ENCODE assay signal across 8 cellular contexts in genomic region chr14:105167303-105168092, GRCh38. TPM values are rescaled to one million over a fixed set of nuclear protein-coding genes. Genes with fewer than 3 reads are reported as not detected.
DNase-seq lines count a peak whose midpoint lies in the region; ATAC-seq and TF ChIP-seq lines count a peak whose summit lies in the region.

No MANE protein-coding gene starts in this region.

- TF ChIP-seq CTCF in right atrium auricular region (IDR thresholded peaks at IDR 0.05): peak in 1 of 2 donors; percentile 39

- peak; percentile 11 for ATAC-seq in stimulated activated naive CD8-positive, alpha-beta T cell treated with anti-CD3 and anti-CD28 coated beads, Interleukin-15, amount 100 ng/mL, for 72 hours
- ATAC-seq in GM21723 (IDR thresholded peaks at IDR 0.05; ENCODE audit: unreplicated experiment): no peak
- ATAC-seq in stimulated activated memory B cell treated with anti-CD40 and anti-IgM and Interleukin-4, amounts not matched to agents 10 μg/mL and 1 μg/mL and 100 μg/mL, for 72 hours: no peak

- H3K36me3 ChIP-seq in SJSA1 (peaks cover 50% of the 10 kb centered on the region), right atrium auricular region (no peaks in the 10 kb centered on the region)

- H3K27ac ChIP-seq in SJSA1 (peak overlapping the region; percentile 45; the same call in 1 of the 2 replicates), right atrium auricular region (peak overlapping the region in 1 of 2 donors; percentile 59)

- H3K9me3 ChIP-seq in SJSA1 (replicated peaks) (0 out of 2 replicates have a peak, but pooled peaks cover 2% of the 10 kb centered on the region), right atrium auricular region (no peaks in the 10 kb centered on the region)

- H3K4me3 Mint-ChIP-seq in T-helper 2 cell treated with Interferon-gamma antibody and Interleukin-4, amounts not matched to agents 5 μg/mL and 100 μg/mL, for 36 hours: peak overlapping the region; percentile 36
- H3K4me3 Mint-ChIP-seq in stimulated activated naive CD8-positive, alpha-beta T cell treated with anti-CD3 and anti-CD28 coated beads, Interleukin-15, amount 100 ng/mL, for 72 hours: peak overlapping the region in 1 of 2 donors; percentile 46
- no peak overlapping the region for H3K4me3 Mint-ChIP-seq in stimulated activated memory B cell treated with anti-CD40 and anti-IgM and Interleukin-4, amounts not matched to agents 10 μg/mL and 1 μg/mL and 100 μg/mL, for 72 hours

- H3K4me3 ChIP-seq in SJSA1 (peak overlapping the region; percentile 83), right atrium auricular region (peak overlapping the region; percentile 37 to 57)

- H3K4me1 Mint-ChIP-seq in T-helper 2 cell treated with Interferon-gamma antibody and Interleukin-4, amounts not matched to agents 5 μg/mL and 100 μg/mL, for 36 hours (ENCODE audit: low read depth): peaks cover 6% of the 10 kb centered on the region
- peaks cover 25% of the 10 kb centered on the region for H3K4me1 Mint-ChIP-seq in stimulated activated naive CD8-positive, alpha-beta T cell treated with anti-CD3 and anti-CD28 coated beads, Interleukin-15, amount 100 ng/mL, for 72 hours
- peaks cover 28% of the 10 kb centered on the region for H3K4me1 Mint-ChIP-seq in stimulated activated memory B cell treated with anti-CD40 and anti-IgM and Interleukin-4, amounts not matched to agents 10 μg/mL and 1 μg/mL and 100 μg/mL, for 72 hours

- no peaks in the 10 kb centered on the region for H3K36me3 Mint-ChIP-seq in T-helper 2 cell treated with Interferon-gamma antibody and Interleukin-4, amounts not matched to agents 5 μg/mL and 100 μg/mL, for 36 hours (ENCODE audit: low read depth)
- H3K36me3 Mint-ChIP-seq in stimulated activated memory B cell treated with anti-CD40 and anti-IgM and Interleukin-4, amounts not matched to agents 10 μg/mL and 1 μg/mL and 100 μg/mL, for 72 hours: no peaks in the 10 kb centered on the region

- H3K27ac Mint-ChIP-seq in T-helper 2 cell treated with Interferon-gamma antibody and Interleukin-4, amounts not matched to agents 5 μg/mL and 100 μg/mL, for 36 hours: no peak overlapping the region
- no peak overlapping the region for H3K27ac Mint-ChIP-seq in stimulated activated naive CD8-positive, alpha-beta T cell treated with anti-CD3 and anti-CD28 coated beads, Interleukin-15, amount 100 ng/mL, for 72 hours
- H3K27ac Mint-ChIP-seq in stimulated activated memory B cell treated with anti-CD40 and anti-IgM and Interleukin-4, amounts not matched to agents 10 μg/mL and 1 μg/mL and 100 μg/mL, for 72 hours: no peak overlapping the region

- DNase-seq in T-helper 2 cell treated with Interferon-gamma antibody and Interleukin-4, amounts not matched to agents 5 μg/mL and 100 μg/mL, for 36 hours (ENCODE audit: low spot score): no peak
- DNase-seq in T-helper 2 cell: no peak
- DNase-seq in SJSA1 (ENCODE audit: low read depth in 1 of 2, low spot score in 2 of 2): peak in 1 of 2 experiments; percentile 41
- no peak for DNase-seq in right atrium auricular region (ENCODE audit: low spot score)
- DNase-seq in stimulated activated naive CD8-positive, alpha-beta T cell treated with anti-CD3 and anti-CD28 coated beads, Interleukin-15, amount 100 ng/mL, for 72 hours: no peak
- no peak for DNase-seq in OCI-M2 (lab: John Stamatoyannopoulos, UW; ENCODE audit: unreplicated experiment)

- H3K4me1 ChIP-seq in SJSA1 (replicated peaks) (peaks cover 70% of the 10 kb centered on the region), right atrium auricular region (peaks cover 0 to 56% of the 10 kb centered on the region in 2 donors)

- peaks cover 25% of the 10 kb centered on the region for H3K27me3 Mint-ChIP-seq in T-helper 2 cell treated with Interferon-gamma antibody and Interleukin-4, amounts not matched to agents 5 μg/mL and 100 μg/mL, for 36 hours (ENCODE audit: low read depth)
- H3K27me3 Mint-ChIP-seq in stimulated activated naive CD8-positive, alpha-beta T cell treated with anti-CD3 and anti-CD28 coated beads, Interleukin-15, amount 100 ng/mL, for 72 hours: peaks cover 60% of the 10 kb centered on the region
- H3K27me3 Mint-ChIP-seq in stimulated activated memory B cell treated with anti-CD40 and anti-IgM and Interleukin-4, amounts not matched to agents 10 μg/mL and 1 μg/mL and 100 μg/mL, for 72 hours: peaks cover 35% of the 10 kb centered on the region

- no peaks in the 10 kb centered on the region for H3K27me3 ChIP-seq in SJSA1 (replicated peaks)
- H3K27me3 ChIP-seq in right atrium auricular region: no peaks in the 10 kb centered on the region

- H3K9me3 Mint-ChIP-seq in T-helper 2 cell treated with Interferon-gamma antibody and Interleukin-4, amounts not matched to agents 5 μg/mL and 100 μg/mL, for 36 hours: no peaks in the 10 kb centered on the region
- no peaks in the 10 kb centered on the region for H3K9me3 Mint-ChIP-seq in stimulated activated naive CD8-positive, alpha-beta T cell treated with anti-CD3 and anti-CD28 coated beads, Interleukin-15, amount 100 ng/mL, for 72 hours
- H3K9me3 Mint-ChIP-seq in stimulated activated memory B cell treated with anti-CD40 and anti-IgM and Interleukin-4, amounts not matched to agents 10 μg/mL and 1 μg/mL and 100 μg/mL, for 72 hours: no peaks in the 10 kb centered on the region

RNA-seq across cellular contexts. Expression of gene JAG2, which starts 1.1 kb away (rescaled TPM):
- total RNA-seq in SJSA1 (2014; rRNA removed; shearing (Covaris generic)): 125 and 160 TPM in 2 replicates
- total RNA-seq in right atrium auricular region: 10 to 100 TPM; 14.5 to 17.3 TPM

RNA-seq across cellular contexts. Expression of gene NUDT14, which starts 13.6 kb away (rescaled TPM):
- 31.8 and 41.3 TPM in 2 replicates for total RNA-seq in SJSA1 (2014; rRNA removed; shearing (Covaris generic))
- total RNA-seq in right atrium auricular region: 10 to 100 TPM; 17.1 to 18.9 TPM
